Comparison of ENCODE assay signal across 12 cellular contexts in the genomic region with DNA sequence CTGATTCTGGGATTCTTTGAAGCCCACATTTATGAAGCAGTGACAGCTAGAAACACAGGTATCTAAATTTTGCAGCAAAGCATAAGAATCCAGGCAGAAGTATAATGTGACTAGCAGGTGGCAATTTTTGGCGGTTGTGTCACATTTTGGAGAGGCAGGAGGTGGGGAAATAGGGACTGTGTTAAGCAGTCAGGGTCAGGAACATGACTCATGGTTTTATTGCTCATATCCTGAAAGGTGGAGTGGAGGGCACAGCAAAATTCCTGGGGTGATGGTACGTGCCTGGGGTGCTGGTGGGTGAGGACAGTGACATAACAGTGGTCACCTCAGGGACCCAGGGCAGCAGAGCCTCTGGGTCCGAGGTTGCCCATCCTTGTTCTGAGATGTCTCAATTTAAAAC.
DNase-seq lines count a peak whose midpoint lies in the region; ATAC-seq and TF ChIP-seq lines count a peak whose summit lies in the region.
"Had no signal": no experiment of that assay in that cellular context is flagged by ENCODE, and none has a peak within 500 bp of the region (broad histone marks: within the 10 kb centered on the region; RNA-seq: fewer than 3 reads in every experiment).

No MANE protein-coding gene starts in this region.

- in situ Hi-C loops in Panc1 (cut with HindIII; ENCODE audit: low pct_unique_long_range_greater_than_20kb, low sequenced_read_pairs), result no loop called here

- no peak overlapping the region for H3K4me3 ChIP-seq in Panc1 (ENCODE audit: low read depth in 2 of 2, low read length in 2 of 2)
- H3K4me3 ChIP-seq in fibroblast of the aortic adventitia (ENCODE audit: low read depth, low read length), result no peak overlapping the region
- no peak overlapping the region for H3K4me3 ChIP-seq in upper lobe of right lung

- TF ChIP-seq CTCF in Panc1 (IDR thresholded peaks at IDR 0.05) (no peak), fibroblast of the aortic adventitia (IDR thresholded peaks at IDR 0.05; ENCODE audit: insufficient read depth, low read length) (no peak), upper lobe of right lung (IDR thresholded peaks at IDR 0.05) (no peak)
- TF ChIP-seq CTCF in CD4-positive, alpha-beta T cell (IDR thresholded peaks at IDR 0.05), result no peak

- no peaks in the 10 kb centered on the region for H3K27me3 Mint-ChIP-seq in activated T-cell treated with anti-CD3 and anti-CD28 coated beads, Interleukin-2, amount 50 U/mL, for 72 hours (ENCODE audit: low read depth)
- no peaks in the 10 kb centered on the region for H3K27me3 Mint-ChIP-seq in CD4-positive, alpha-beta T cell
- H3K27me3 Mint-ChIP-seq: effector memory CD8-positive, alpha-beta T cell; IgD-negative memory B cell had no signal

- H3K36me3 Mint-ChIP-seq in activated T-cell treated with anti-CD3 and anti-CD28 coated beads, Interleukin-2, amount 50 U/mL, for 72 hours (ENCODE audit: insufficient read depth in 2 of 2), result no peaks in the 10 kb centered on the region
- H3K36me3 Mint-ChIP-seq in CD4-positive, alpha-beta T cell (ENCODE audit: low read depth), result peaks cover 34% of the 10 kb centered on the region

- H3K27ac ChIP-seq in Panc1 (ENCODE audit: low read length), result no peak overlapping the region
- H3K27ac ChIP-seq in CD4-positive, alpha-beta T cell (ENCODE audit: low read depth, low read length), result no peak overlapping the region
- H3K27ac ChIP-seq in upper lobe of right lung, result no peak overlapping the region

- no peaks in the 10 kb centered on the region for H3K36me3 ChIP-seq in Panc1 (ENCODE audit: control insufficient read depth, insufficient read depth, low read length)
- H3K36me3 ChIP-seq in upper lobe of right lung, result no peaks in the 10 kb centered on the region

- peak in 1 of 2 donors; percentile 1 for DNase-seq in activated T-cell treated with anti-CD3 and anti-CD28 coated beads, Interleukin-2, amount 50 U/mL, for 72 hours
- DNase-seq in activated T-cell treated with anti-CD3 and anti-CD28 coated beads, Interleukin-2, amount 50 U/mL, for 48 hours, result no peak
- DNase-seq in Panc1 (ENCODE audit: low read depth, low spot score), result no peak
- DNase-seq in fibroblast of the aortic adventitia (ENCODE audit: low read depth), result peak; percentile 31
- DNase-seq in stimulated activated naive CD8-positive, alpha-beta T cell treated with anti-CD3 and anti-CD28 coated beads, Interleukin-15, Interleukin-2, amounts not matched to agents 100 U/mL and 50 U/mL, for 24 hours, result no peak
- no peak for DNase-seq in activated gamma-delta T cell (lab: John Stamatoyannopoulos, UW)
- no peak for DNase-seq in CD4-positive, alpha-beta T cell
- no peak for DNase-seq in upper lobe of right lung
- DNase-seq: effector memory CD8-positive, alpha-beta T cell; mesenchymal stem cell had no signal

- H3K27me3 ChIP-seq in Panc1 (ENCODE audit: control insufficient read depth, insufficient read depth, low read length) (no peaks in the 10 kb centered on the region), upper lobe of right lung (no peaks in the 10 kb centered on the region)
- H3K27me3 ChIP-seq in CD4-positive, alpha-beta T cell (ENCODE audit: control insufficient read depth, insufficient read depth, low read length), result no peaks in the 10 kb centered on the region

- no peak overlapping the region for H3K27ac Mint-ChIP-seq in activated T-cell treated with anti-CD3 and anti-CD28 coated beads, Interleukin-2, amount 50 U/mL, for 72 hours
- H3K27ac Mint-ChIP-seq in CD4-positive, alpha-beta T cell, result no peak overlapping the region
- H3K27ac Mint-ChIP-seq: effector memory CD8-positive, alpha-beta T cell; IgD-negative memory B cell had no signal

- H3K4me1 ChIP-seq in Panc1 (ENCODE audit: control insufficient read depth, insufficient read depth, low read length) (no peaks in the 10 kb centered on the region), upper lobe of right lung (no peaks in the 10 kb centered on the region)

- H3K9me3 Mint-ChIP-seq in activated T-cell treated with anti-CD3 and anti-CD28 coated beads, Interleukin-2, amount 50 U/mL, for 72 hours, result no peaks in the 10 kb centered on the region
- H3K9me3 Mint-ChIP-seq in CD4-positive, alpha-beta T cell, result no peaks in the 10 kb centered on the region
- H3K9me3 Mint-ChIP-seq: effector memory CD8-positive, alpha-beta T cell; IgD-negative memory B cell had no signal

- H3K9me3 ChIP-seq in Panc1 (ENCODE audit: control insufficient read depth, insufficient read depth, low read depth, low read length) (no peaks in the 10 kb centered on the region), upper lobe of right lung (no peaks in the 10 kb centered on the region)
- H3K9me3 ChIP-seq in CD4-positive, alpha-beta T cell (ENCODE audit: control insufficient read depth, low read length), result no peaks in the 10 kb centered on the region

- H3K4me1 Mint-ChIP-seq in activated T-cell treated with anti-CD3 and anti-CD28 coated beads, Interleukin-2, amount 50 U/mL, for 72 hours (ENCODE audit: low read depth), result peaks cover 20% of the 10 kb centered on the region
- no peaks in the 10 kb centered on the region for H3K4me1 Mint-ChIP-seq in CD4-positive, alpha-beta T cell (ENCODE audit: low read depth)

- POLR2A ChIA-PET in Panc1 (lab: Charles Lee), result no interaction called here
- POLR2A ChIA-PET in CD4-positive, alpha-beta T cell (lab: Charles Lee), result no interaction called here

- BruUV-seq in Panc1 (replicated peaks; lab: Mats Ljungman, UMichigan), result no TSS peak

- ATAC-seq in activated T-cell treated with anti-CD3 and anti-CD28 coated beads, Interleukin-2, amount 50 U/mL, for 72 hours (replicated peaks in 1 of 2), result peak; percentile 23 to 60
- ATAC-seq in Panc1 (peak; percentile 66; the same call in 1 of the 2 replicates), upper lobe of right lung (no peak)
- ATAC-seq in stimulated activated naive CD8-positive, alpha-beta T cell treated with anti-CD3 and anti-CD28 coated beads, Interleukin-15, Interleukin-2, amounts not matched to agents 100 U/mL and 50 U/mL, for 24 hours, result peak; percentile 70
- ATAC-seq in CD4-positive, alpha-beta T cell (ENCODE audit: poor library complexity), result no peak
- ATAC-seq: effector memory CD8-positive, alpha-beta T cell had no signal

- CTCF ChIA-PET in Panc1 (lab: Charles Lee), result no interaction called here
- CTCF ChIA-PET in CD4-positive, alpha-beta T cell (lab: Charles Lee), result no interaction called here

- H3K4me3 Mint-ChIP-seq in activated T-cell treated with anti-CD3 and anti-CD28 coated beads, Interleukin-2, amount 50 U/mL, for 72 hours, result no peak overlapping the region
- no peak overlapping the region for H3K4me3 Mint-ChIP-seq in CD4-positive, alpha-beta T cell
- H3K4me3 Mint-ChIP-seq: activated CD8-positive, alpha-beta memory T cell treated with anti-CD3 and anti-CD28 coated beads, Interleukin-2, amount 10 ng/mL, durations not matched to agents 7 days and 5 days; effector memory CD8-positive, alpha-beta T cell; IgD-negative memory B cell had no signal

- intact Hi-C loops in Panc1 (cut with micrococcal nuclease; ENCODE audit: unreplicated experiment), result no loop called here
- intact Hi-C loops in CD4-positive, alpha-beta T cell (cut with DNase I, micrococcal nuclease), result no loop called here
- intact Hi-C loops in upper lobe of right lung (cut with DNase I), result no loop called here

Comparison
In these comparisons a context has a peak if more than half of its experiments do, and no peak if none do; other contexts are left out.
1. ATAC-seq: peak in activated T-cell treated with anti-CD3 and anti-CD28 coated beads, Interleukin-2, amount 50 U/mL, for 72 hours (2 of 2), Panc1 (single experiment) and stimulated activated naive CD8-positive, alpha-beta T cell treated with anti-CD3 and anti-CD28 coated beads, Interleukin-15, Interleukin-2, amounts not matched to agents 100 U/mL and 50 U/mL, for 24 hours (single experiment); none in CD4-positive, alpha-beta T cell (single experiment) and upper lobe of right lung (single experiment).